In the genomic region with DNA sequence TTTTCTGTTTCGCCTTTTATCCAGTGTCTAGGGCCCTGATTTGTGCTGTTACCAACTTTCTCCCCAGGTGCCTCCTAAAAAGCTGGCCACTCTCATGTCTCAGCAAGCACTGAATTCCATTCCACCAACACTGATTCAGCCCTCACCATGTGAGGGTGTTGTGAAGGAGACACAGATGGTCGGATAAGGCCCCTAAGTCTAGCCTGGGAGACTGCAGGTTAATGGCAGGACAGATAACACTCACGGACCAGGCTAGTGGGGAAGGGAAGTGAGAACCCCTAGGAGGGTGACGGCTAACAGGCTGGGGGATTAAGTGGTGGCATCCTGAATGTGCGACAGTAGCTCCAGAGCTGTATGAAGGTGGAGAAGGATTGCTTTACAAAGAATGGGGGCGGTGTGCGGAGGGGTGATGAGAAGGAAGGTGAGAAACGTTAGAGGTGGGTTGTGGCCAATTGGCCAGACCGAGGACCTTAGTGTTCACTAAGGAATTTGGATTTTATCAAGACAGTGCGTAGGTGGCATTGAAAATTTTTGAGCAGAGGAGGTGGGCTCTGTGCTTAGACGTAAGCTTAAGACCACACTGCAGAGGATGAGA, we compare ENCODE assay signal across 1 cellular context.
TF ChIP-seq lines count a peak whose summit lies in the region.

No MANE protein-coding gene starts in this region.

TF ChIP-seq in H1, 55 proteins besides CTCF, POLR2A, EP300 and RAD21:
- no peak for TF ChIP-seq HDAC6 (IDR thresholded peaks at IDR 0.05; ENCODE audit: low read depth, low read length)
- no peak for TF ChIP-seq SIN3A (conservative IDR thresholded peaks at IDR 0.05 in 1 of 2, IDR thresholded peaks at IDR 0.05 in 1 of 2; ENCODE audit: low read depth in 1 of 2, low read length in 2 of 2)
- TF ChIP-seq SP4 (IDR thresholded peaks at IDR 0.05; ENCODE audit: low read length): no peak
- no peak for TF ChIP-seq ZNF274 (IDR thresholded peaks at IDR 0.05; ENCODE audit: borderline replicate concordance, extremely low read depth, low read length)
- TF ChIP-seq, protein P1, sequence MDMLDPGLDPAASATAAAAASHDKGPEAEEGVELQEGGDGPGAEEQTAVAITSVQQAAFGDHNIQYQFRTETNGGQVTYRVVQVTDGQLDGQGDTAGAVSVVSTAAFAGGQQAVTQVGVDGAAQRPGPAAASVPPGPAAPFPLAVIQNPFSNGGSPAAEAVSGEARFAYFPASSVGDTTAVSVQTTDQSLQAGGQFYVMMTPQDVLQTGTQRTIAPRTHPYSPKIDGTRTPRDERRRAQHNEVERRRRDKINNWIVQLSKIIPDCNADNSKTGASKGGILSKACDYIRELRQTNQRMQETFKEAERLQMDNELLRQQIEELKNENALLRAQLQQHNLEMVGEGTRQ (IDR thresholded peaks at IDR 0.05; ENCODE audit: low read length): no peak
- no peak for TF ChIP-seq CBX5 (IDR thresholded peaks at IDR 0.05; ENCODE audit: low read depth, low read length)
- no peak for TF ChIP-seq FOSL1 (IDR thresholded peaks at IDR 0.05; ENCODE audit: insufficient read depth, low read depth, low read length)
- no peak for TF ChIP-seq CTBP2 (IDR thresholded peaks at IDR 0.05; ENCODE audit: borderline replicate concordance, insufficient read depth, insufficient read length, low read length)
- TF ChIP-seq POU5F1 (IDR thresholded peaks at IDR 0.05; ENCODE audit: low read depth, low read length): no peak
- TF ChIP-seq ASH2L (IDR thresholded peaks at IDR 0.05; ENCODE audit: low read length): no peak
- no peak for TF ChIP-seq POLR2AphosphoS5 (IDR thresholded peaks at IDR 0.05; ENCODE audit: low read depth, low read length)
- TF ChIP-seq HDAC2 (IDR thresholded peaks at IDR 0.05; ENCODE audit: borderline replicate concordance in 1 of 2, low read depth in 2 of 2, low read length in 2 of 2): no peak
- no peak for TF ChIP-seq RXRA (IDR thresholded peaks at IDR 0.05; ENCODE audit: insufficient read depth, low read depth, low read length)
